21 cellular contexts compared by ENCODE assay signal in genomic region chr5:7250004-7250403, GRCh38.
"Had no signal": no experiment of that assay in that cellular context is flagged by ENCODE, and none has a peak within 500 bp of the region (broad histone marks: within the 10 kb centered on the region; RNA-seq: fewer than 3 reads in every experiment).

No MANE protein-coding gene starts in this region.

- H3K27ac Mint-ChIP-seq: activated CD4-positive, alpha-beta memory T cell treated with anti-CD3 and anti-CD28 coated beads, Interleukin-2, amount 10 ng/mL, durations not matched to agents 7 days and 5 days; activated CD4-positive, alpha-beta T cell treated with anti-CD3 and anti-CD28 coated beads for 36 hours; activated naive CD8-positive, alpha-beta T cell treated with anti-CD3 and anti-CD28 coated beads, Interleukin-2, amount 10 ng/mL, durations not matched to agents 7 days and 5 days; activated T-helper 17 cell treated with anti-CD3 and anti-CD28 coated beads, Interleukin-2, amount 50 U/mL, for 72 hours had no signal

- H3K4me1 Mint-ChIP-seq: activated CD4-positive, alpha-beta memory T cell treated with anti-CD3 and anti-CD28 coated beads, Interleukin-2, amount 10 ng/mL, durations not matched to agents 7 days and 5 days; activated CD4-positive, alpha-beta T cell treated with anti-CD3 and anti-CD28 coated beads for 36 hours; activated naive CD8-positive, alpha-beta T cell treated with anti-CD3 and anti-CD28 coated beads, Interleukin-2, amount 10 ng/mL, durations not matched to agents 7 days and 5 days; activated T-helper 17 cell treated with anti-CD3 and anti-CD28 coated beads, Interleukin-2, amount 50 U/mL, for 72 hours had no signal

- DNase-seq: activated CD4-positive, alpha-beta memory T cell treated with anti-CD3 and anti-CD28 coated beads, Interleukin-2, amount 10 ng/mL, durations not matched to agents 7 days and 5 days; activated CD4-positive, alpha-beta T cell treated with anti-CD3 and anti-CD28 coated beads for 36 hours; activated CD4-positive, alpha-beta T cell treated with anti-CD3 and anti-CD28 coated beads, Interleukin-2, amount 50 U/mL, for 1 hour; activated gamma-delta T cell; activated naive CD4-positive, alpha-beta T cell treated with anti-CD3 and anti-CD28 coated beads, Interleukin-2, amount 50 U/mL, for 16 hours; activated naive CD8-positive, alpha-beta T cell treated with anti-CD3 and anti-CD28 coated beads, Interleukin-2, amount 10 ng/mL, durations not matched to agents 7 days and 5 days; activated T-cell treated with anti-CD3 and anti-CD28 coated beads for 4 hours; activated T-cell treated with anti-CD3 and anti-CD28 coated beads, Interleukin-2, amount 50 U/mL, for 48 hours; adrenal gland; MG63; NCI-H1105; NCI-H1436; NCI-H1694 treated with DMSO at 0.1 percent for 48 hours; NCI-H2029 treated with DMSO at 0.1 percent for 48 hours; NCI-H446; NCI-H748 treated with DMSO at 0.1 percent for 48 hours; SJCRH30; SK-N-SH; T-helper 1 cell had no signal

- H3K36me3 Mint-ChIP-seq: activated naive CD8-positive, alpha-beta T cell treated with anti-CD3 and anti-CD28 coated beads, Interleukin-2, amount 10 ng/mL, durations not matched to agents 7 days and 5 days had no signal

- H3K4me1 ChIP-seq: adrenal gland, SJCRH30 had no signal

- H3K9ac ChIP-seq: SK-N-SH had no signal

- H3K27me3 ChIP-seq: adrenal gland, SJCRH30 had no signal

- H3K36me3 ChIP-seq: adrenal gland, MG63, SJCRH30 had no signal

- H3K9me3 ChIP-seq: adrenal gland, MG63, SJCRH30, SK-N-SH had no signal

- H3K4me3 ChIP-seq: MG63, SJCRH30 had no signal

- H3K4me2 ChIP-seq: SK-N-SH had no signal

- H3K27ac ChIP-seq: SJCRH30, VCaP had no signal

- H3K9me3 Mint-ChIP-seq: activated CD4-positive, alpha-beta memory T cell treated with anti-CD3 and anti-CD28 coated beads, Interleukin-2, amount 10 ng/mL, durations not matched to agents 7 days and 5 days; activated naive CD8-positive, alpha-beta T cell treated with anti-CD3 and anti-CD28 coated beads, Interleukin-2, amount 10 ng/mL, durations not matched to agents 7 days and 5 days; activated T-helper 17 cell treated with anti-CD3 and anti-CD28 coated beads, Interleukin-2, amount 50 U/mL, for 72 hours had no signal

- ATAC-seq: activated CD4-positive, alpha-beta T cell treated with anti-CD3 and anti-CD28 coated beads for 36 hours; activated T-helper 17 cell treated with anti-CD3 and anti-CD28 coated beads, Interleukin-2, amount 50 U/mL, for 72 hours had no signal

- H3K4me3 Mint-ChIP-seq: activated CD4-positive, alpha-beta memory T cell treated with anti-CD3 and anti-CD28 coated beads, Interleukin-2, amount 10 ng/mL, durations not matched to agents 7 days and 5 days; activated CD4-positive, alpha-beta T cell treated with anti-CD3 and anti-CD28 coated beads for 36 hours; activated naive CD8-positive, alpha-beta T cell treated with anti-CD3 and anti-CD28 coated beads, Interleukin-2, amount 10 ng/mL, durations not matched to agents 7 days and 5 days; activated T-helper 17 cell treated with anti-CD3 and anti-CD28 coated beads, Interleukin-2, amount 50 U/mL, for 72 hours had no signal
